9 cellular contexts compared by ENCODE assay signal in the genomic region with DNA sequence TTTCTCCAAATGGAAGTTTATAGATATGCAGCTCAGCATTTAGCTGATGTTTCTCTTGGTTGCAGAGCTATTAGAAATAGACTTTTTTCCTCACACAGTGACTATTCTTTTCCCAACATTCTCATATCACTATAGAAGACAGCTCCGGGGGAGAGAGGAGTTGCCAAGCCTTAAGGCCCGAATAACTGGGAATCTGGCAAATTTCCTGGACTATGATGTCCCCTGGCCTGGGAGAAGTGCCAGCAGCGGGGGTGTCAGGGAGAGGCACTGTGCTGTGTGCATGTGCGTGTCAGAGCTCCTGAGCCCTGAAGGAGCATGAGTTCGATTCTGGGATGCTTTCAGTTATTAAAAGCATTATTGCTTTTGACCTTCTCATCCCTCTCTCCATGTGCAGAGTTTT.
DNase-seq lines count a peak whose midpoint lies in the region; ATAC-seq, FAIRE-seq and TF ChIP-seq lines count a peak whose summit lies in the region.
"Had no signal": no experiment of that assay in that cellular context is flagged by ENCODE, and none has a peak within 500 bp of the region (broad histone marks: within the 10 kb centered on the region; RNA-seq: fewer than 3 reads in every experiment).

No MANE protein-coding gene starts in this region.

- ATAC-seq in HG02642 (IDR thresholded peaks at IDR 0.05; ENCODE audit: poor library complexity, unreplicated experiment) (no peak), HG02678 (IDR thresholded peaks at IDR 0.05; ENCODE audit: unreplicated experiment) (no peak)
- ATAC-seq: left colon had no signal

- DNase-seq in Caki2 (ENCODE audit: low read depth) (peak; percentile 23), RCC 7860 (ENCODE audit: low spot score) (peak; percentile 62), foreskin melanocyte (peak; percentile 79), pons (ENCODE audit: low spot score) (peak; percentile 49), GM10248 (ENCODE audit: extremely low spot score) (no peak)
- no peak for DNase-seq in T-helper 2 cell treated with Interferon-gamma antibody and Interleukin-4, amounts not matched to agents 5 μg/mL and 100 μg/mL, for 36 hours (ENCODE audit: low spot score)

- H3K27ac Mint-ChIP-seq in T-helper 2 cell treated with Interferon-gamma antibody and Interleukin-4, amounts not matched to agents 5 μg/mL and 100 μg/mL, for 36 hours: no peak overlapping the region

- peak; percentile 44 for FAIRE-seq in RCC 7860 (lab: Jason Lieb, UNC)

- POLR2A ChIA-PET in GM10248 (lab: Yijun Ruan, JAX): no interaction called here

- H3K9me3 Mint-ChIP-seq in T-helper 2 cell treated with Interferon-gamma antibody and Interleukin-4, amounts not matched to agents 5 μg/mL and 100 μg/mL, for 36 hours: no peaks in the 10 kb centered on the region

- no peaks in the 10 kb centered on the region for H3K27me3 Mint-ChIP-seq in T-helper 2 cell treated with Interferon-gamma antibody and Interleukin-4, amounts not matched to agents 5 μg/mL and 100 μg/mL, for 36 hours (ENCODE audit: low read depth)

- CTCF ChIA-PET in GM10248 (lab: Yijun Ruan, JAX): interaction anchor here (0.7 to 1.6 kb wide), 4 partner anchors 9 to 31 kb away, joined by 3 to 6 read pairs (median 4); no protein-coding TSS in a partner anchor

- H3K36me3 Mint-ChIP-seq in T-helper 2 cell treated with Interferon-gamma antibody and Interleukin-4, amounts not matched to agents 5 μg/mL and 100 μg/mL, for 36 hours (ENCODE audit: low read depth): no peaks in the 10 kb centered on the region

- TF ChIP-seq CTCF in GM10248 (IDR thresholded peaks at IDR 0.05; ENCODE audit: control extremely low read depth, extremely low read depth, low read depth, missing control alignments): no peak

- H3K4me1 Mint-ChIP-seq in T-helper 2 cell treated with Interferon-gamma antibody and Interleukin-4, amounts not matched to agents 5 μg/mL and 100 μg/mL, for 36 hours (ENCODE audit: low read depth): peaks cover 14% of the 10 kb centered on the region

- no peak overlapping the region for H3K4me3 Mint-ChIP-seq in T-helper 2 cell treated with Interferon-gamma antibody and Interleukin-4, amounts not matched to agents 5 μg/mL and 100 μg/mL, for 36 hours

- in situ Hi-C loops in Caki2 (cut with HindIII; ENCODE audit: low pct_unique_long_range_greater_than_20kb, low sequenced_read_pairs): no loop called here

Comparison
In these comparisons a context has a peak if more than half of its experiments do, and no peak if none do; other contexts are left out.
1. DNase-seq: peak in Caki2 (single experiment), RCC 7860 (single experiment), foreskin melanocyte (single experiment) and pons (single experiment); none in T-helper 2 cell treated with Interferon-gamma antibody and Interleukin-4, amounts not matched to agents 5 μg/mL and 100 μg/mL, for 36 hours (single experiment) and GM10248 (single experiment).